In the genomic region with DNA sequence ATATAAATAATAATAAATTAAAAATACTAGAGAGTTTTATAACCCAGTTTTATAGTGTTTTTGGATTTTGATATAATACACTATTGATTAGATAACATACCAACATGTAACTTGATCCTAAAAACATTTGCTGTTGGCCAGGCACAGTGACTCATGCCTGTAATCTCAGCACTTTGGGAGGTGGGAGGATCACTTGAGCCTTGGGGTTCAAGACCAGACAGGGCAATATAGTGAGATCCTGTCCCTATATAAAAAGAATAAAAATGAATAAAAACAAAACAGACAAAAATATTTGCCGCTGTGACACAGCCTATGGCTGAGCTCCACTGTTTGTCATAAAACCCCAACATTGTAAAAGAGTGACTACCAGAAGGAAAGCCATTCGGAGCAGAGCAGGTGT, we compare ENCODE assay signal across 22 cellular contexts. TPM values are rescaled to one million over a fixed set of nuclear protein-coding genes. Genes with fewer than 3 reads are reported as not detected.
DNase-seq lines count a peak whose midpoint lies in the region; ATAC-seq, FAIRE-seq and TF ChIP-seq lines count a peak whose summit lies in the region.
"Had no signal": no experiment of that assay in that cellular context is flagged by ENCODE, and none has a peak within 500 bp of the region (broad histone marks: within the 10 kb centered on the region; RNA-seq: fewer than 3 reads in every experiment).

No MANE protein-coding gene starts in this region.

- CTCF ChIA-PET in Panc1 (lab: Charles Lee) (interaction anchor here (0.7 kb wide), 1 partner anchor 14 kb away, joined by 14 read pairs; no protein-coding TSS in a partner anchor), GM12878 (lab: Yijun Ruan, JAX) (interaction anchor here (1.4 kb wide), 1 partner anchor 131 kb away, joined by 3 read pairs; no protein-coding TSS in a partner anchor)

- ATAC-seq in Panc1 (no peak), GM12878 (no peak), GM21423 (IDR thresholded peaks at IDR 0.05; ENCODE audit: unreplicated experiment) (no peak)
- ATAC-seq: GM23338, HCT116, HepG2 had no signal

- H3K9me3 ChIP-seq in Panc1 (ENCODE audit: control insufficient read depth, insufficient read depth, low read depth, low read length) (no peaks in the 10 kb centered on the region), GM12878 (replicated peaks; ENCODE audit: control insufficient read depth, insufficient read depth, low read length) (no peaks in the 10 kb centered on the region)
- H3K9me3 ChIP-seq: BE2C, Caco-2 had no signal

- RAD21 ChIA-PET in GM12878 (lab: Charles Lee; ENCODE audit: unreplicated experiment): no interaction called here

- H3K4me3 ChIP-seq in Panc1 (ENCODE audit: low read depth in 2 of 2, low read length in 2 of 2) (no peak overlapping the region), GM12878 (no peak overlapping the region), fibroblast of mammary gland (ENCODE audit: control insufficient read depth, low read depth, low read length) (no peak overlapping the region)
- H3K4me3 ChIP-seq: GM23338 had no signal

- H3K27me3 Mint-ChIP-seq in activated naive CD8-positive, alpha-beta T cell treated with anti-CD3 and anti-CD28 coated beads for 36 hours: no peaks in the 10 kb centered on the region
- H3K27me3 Mint-ChIP-seq: CD4-positive, CD25-positive, alpha-beta regulatory T cell; IgD-negative memory B cell had no signal

- POLR2A ChIA-PET in Panc1 (lab: Charles Lee) (no interaction called here), GM12878 (lab: Charles Lee) (no interaction called here)

- H3K9ac ChIP-seq in GM12878 (ENCODE audit: control insufficient read depth, insufficient read depth, low read length): no peak overlapping the region

- no peaks in the 10 kb centered on the region for H4K20me1 ChIP-seq in GM12878 (ENCODE audit: control insufficient read depth, insufficient read depth)

- no peak for TF ChIP-seq POLR2A in GM12878 (IDR thresholded peaks at IDR 0.05; ENCODE audit: low read depth, low read length)

- TF ChIP-seq EP300 in GM12878 (IDR thresholded peaks at IDR 0.05; ENCODE audit: borderline replicate concordance in 1 of 2, control insufficient read depth in 1 of 2, low read depth in 2 of 2, low read length in 2 of 2): no peak

- H3K27ac Mint-ChIP-seq in activated naive CD8-positive, alpha-beta T cell treated with anti-CD3 and anti-CD28 coated beads for 36 hours: no peak overlapping the region
- H3K27ac Mint-ChIP-seq: CD4-positive, CD25-positive, alpha-beta regulatory T cell; GM23338; IgD-negative memory B cell had no signal

- BruUV-seq in Panc1 (replicated peaks; lab: Mats Ljungman, UMichigan) (TSS peak; percentile 40), GM12878 (replicated peaks; lab: Mats Ljungman, UMichigan) (TSS peak; percentile 40)

- intact Hi-C loops in Panc1 (cut with micrococcal nuclease; ENCODE audit: unreplicated experiment): no loop called here
- intact Hi-C loops in GM12878 (cut with micrococcal nuclease; ENCODE audit: unreplicated experiment): no loop called here

- H3K27ac ChIP-seq in Panc1 (ENCODE audit: low read length) (no peak overlapping the region), GM12878 (ENCODE audit: control insufficient read depth, insufficient read depth) (no peak overlapping the region)

- H3K79me2 ChIP-seq in GM12878 (ENCODE audit: control insufficient read depth, insufficient read depth, low read length): no peaks in the 10 kb centered on the region

- H3K27me3 ChIP-seq in Panc1 (ENCODE audit: control insufficient read depth, insufficient read depth, low read length) (no peaks in the 10 kb centered on the region), GM12878 (replicated peaks in 1 of 2; ENCODE audit: control insufficient read depth in 2 of 2, insufficient read depth in 2 of 2, low read length in 1 of 2) (no peaks in the 10 kb centered on the region)
- H3K27me3 ChIP-seq: BE2C had no signal

- H3K4me1 ChIP-seq in Panc1 (ENCODE audit: control insufficient read depth, insufficient read depth, low read length) (no peaks in the 10 kb centered on the region), GM12878 (ENCODE audit: control insufficient read depth, insufficient read depth, low read length) (no peaks in the 10 kb centered on the region)
- H3K4me1 ChIP-seq: BE2C had no signal

- DNase-seq in Panc1 (ENCODE audit: low read depth, low spot score) (no peak), GM12878 (ENCODE audit: low read depth, low spot score) (no peak), fibroblast of mammary gland (ENCODE audit: low read depth) (peak; percentile 11), mucosa of gallbladder (ENCODE audit: low spot score) (no peak)
- DNase-seq in activated CD4-positive, CD25-positive, alpha-beta regulatory T cell treated with anti-CD3 and anti-CD28 coated beads, Interleukin-2, amount 50 U/mL, for 72 hours: no peak
- DNase-seq in activated naive CD8-positive, alpha-beta T cell treated with anti-CD3 and anti-CD28 coated beads for 36 hours: no peak
- DNase-seq: ACHN; BE2C; C1 segment of cervical spinal cord; Caco-2; CD4-positive, CD25-positive, alpha-beta regulatory T cell; H7 had no signal

- peaks cover 2% of the 10 kb centered on the region for H3K4me1 Mint-ChIP-seq in activated naive CD8-positive, alpha-beta T cell treated with anti-CD3 and anti-CD28 coated beads for 36 hours
- H3K4me1 Mint-ChIP-seq: GM23338, IgD-negative memory B cell had no signal

- no peaks in the 10 kb centered on the region for H3K9me3 Mint-ChIP-seq in activated naive CD8-positive, alpha-beta T cell treated with anti-CD3 and anti-CD28 coated beads for 36 hours
- H3K9me3 Mint-ChIP-seq: CD4-positive, CD25-positive, alpha-beta regulatory T cell; GM23338; IgD-negative memory B cell had no signal

- peaks cover 23% of the 10 kb centered on the region for H3K36me3 Mint-ChIP-seq in activated naive CD8-positive, alpha-beta T cell treated with anti-CD3 and anti-CD28 coated beads for 36 hours

- SMC1A ChIA-PET in GM12878 (lab: Charles Lee; ENCODE audit: uncharacterized antibody, unreplicated experiment): no interaction called here

- no peak overlapping the region for H3K4me2 ChIP-seq in GM12878 (ENCODE audit: control insufficient read depth, insufficient read depth)
- H3K4me2 ChIP-seq: GM23338 had no signal

- no peak for TF ChIP-seq RAD21 in GM12878 (IDR thresholded peaks at IDR 0.05; ENCODE audit: insufficient read depth, low read depth, low read length)

- in situ Hi-C loops in Panc1 (cut with HindIII; ENCODE audit: low pct_unique_long_range_greater_than_20kb, low sequenced_read_pairs) (no loop called here), GM12878 (cut with MboI) (no loop called here)

- H3K4me3 Mint-ChIP-seq in activated naive CD8-positive, alpha-beta T cell treated with anti-CD3 and anti-CD28 coated beads for 36 hours: no peak overlapping the region
- H3K4me3 Mint-ChIP-seq: CD4-positive, CD25-positive, alpha-beta regulatory T cell; GM23338; IgD-negative memory B cell had no signal

- no peak for TF ChIP-seq CTCF in Panc1 (IDR thresholded peaks at IDR 0.05)
- TF ChIP-seq CTCF in GM12878 (IDR thresholded peaks at IDR 0.05 in 2 of 3, conservative IDR thresholded peaks at IDR 0.05 in 1 of 3; ENCODE audit: control insufficient read depth in 2 of 3, extremely low read depth in 1 of 3, insufficient read depth in 1 of 3, low read depth in 3 of 3, low read length in 3 of 3): no peak
- TF ChIP-seq CTCF in fibroblast of mammary gland (conservative IDR thresholded peaks at IDR 0.05; ENCODE audit: control insufficient read depth, insufficient read depth, low read depth, low read length): no peak

- H2AFZ ChIP-seq in GM12878 (ENCODE audit: control insufficient read depth, low read depth, low read length): no peak overlapping the region
- H2AFZ ChIP-seq: GM23338 had no signal

- H3K36me3 ChIP-seq in Panc1 (ENCODE audit: control insufficient read depth, insufficient read depth, low read length): peaks cover 10% of the 10 kb centered on the region; the same call in 1 of the 2 replicates
- H3K36me3 ChIP-seq in GM12878 (ENCODE audit: control insufficient read depth in 2 of 2, insufficient read depth in 2 of 2, low read length in 1 of 2): peaks cover 4 to 14% of the 10 kb centered on the region in 2 experiments
- H3K36me3 ChIP-seq: BE2C had no signal

- 100% methylated on average over 2 of the region's 2 CpGs for WGBS in GM12878 (ENCODE audit: insufficient coverage, insufficient replicate concordance, low lambda C conversion rate, missing lambda C conversion rate)

- no peak for FAIRE-seq in GM12878 (lab: Jason Lieb, UNC)
- FAIRE-seq: A204.1, D721Med, G401.6, GM12892, GM18507, HepG2 had no signal

TF ChIP-seq in GM12878, 131 proteins besides CTCF, POLR2A, EP300 and RAD21 (continues in another document):
- no peak for TF ChIP-seq SUPT20H (IDR thresholded peaks at IDR 0.05; ENCODE audit: borderline replicate concordance, control insufficient read depth, low read depth, low read length)
- TF ChIP-seq KDM1A (IDR thresholded peaks at IDR 0.05; ENCODE audit: borderline replicate concordance): no peak
- no peak for TF ChIP-seq POU2F2 (IDR thresholded peaks at IDR 0.05; ENCODE audit: borderline replicate concordance, low read depth, low read length)
- no peak for TF ChIP-seq BMI1 (IDR thresholded peaks at IDR 0.05; ENCODE audit: borderline replicate concordance)

RNA-seq across cellular contexts. Expression of a gene that starts 26.1 kb away (rescaled TPM):
- total RNA-seq in Panc1 (2021; ENCODE audit: unreplicated experiment) (33.1 TPM), GM12878 (2014; rRNA removed) (9.3 and 10.4 TPM in 2 replicates), GM12878 (2014; rRNA removed; fragmentation: Illumina TruSeq; extraction: Trizol) (12.2 and 12.9 TPM in 2 replicates), GM12878 (2021) (14.5 and 16.9 TPM in 2 replicates), mucosa of gallbladder (69.0 TPM)
- polyA plus RNA-seq in Panc1 (2012; ENCODE audit: insufficient read length): 16.3 TPM
- 112 and 115 TPM in 2 replicates for total RNA-seq in GM12878 (2013; cell fraction: nucleolus; rRNA removed)
- 7.0 TPM for polyA plus RNA-seq in GM12878 (2011; ENCODE audit: low read depth)
- polyA plus RNA-seq in GM12878 (2011; rRNA removed) (8.9 and 12.2 TPM in 2 replicates), GM12878 (2014; fragmentation: Illumina TruSeq; extraction: Trizol) (10.0 TPM in 2 replicates), GM12878 (2014; fragmentation: Nextera tagmentation; extraction: Ambion mirVana) (1 to 10 TPM; 1.4 to 1.7 TPM), GM12878 (2014; rRNA removed) (7.7 and 11.8 TPM in 2 replicates), GM12878 (2016; fragmentation: Nextera tagmentation; extraction: Ambion mirVana) (1 to 10 TPM; 4.4 to 4.9 TPM)
- polyA plus RNA-seq in GM12878 (2011; cell fraction: cytosol; rRNA removed): 10.3 and 11.2 TPM in 2 replicates
- 19.0 and 22.1 TPM in 2 replicates for polyA plus RNA-seq in GM12878 (2011; cell fraction: nucleus; rRNA removed)
- 5.5 and 8.2 TPM in 2 replicates for polyA plus RNA-seq in GM12878 (2012)
- 43.6 and 46.2 TPM in 2 replicates for polyA minus RNA-seq in GM12878 (2011; rRNA and poly(A)+ RNA removed)
- 9.2 and 10.8 TPM in 2 replicates for polyA minus RNA-seq in GM12878 (2011; cell fraction: cytosol; rRNA and poly(A)+ RNA removed)
- 50.2 and 76.0 TPM in 2 replicates for polyA minus RNA-seq in GM12878 (2011; cell fraction: nucleus; rRNA and poly(A)+ RNA removed)
- total RNA-seq in activated naive CD8-positive, alpha-beta T cell treated with anti-CD3 and anti-CD28 coated beads for 36 hours: 10 to 100 TPM; 27.7 to 29.1 TPM
